Comparison of ENCODE assay signal across 19 cellular contexts in genomic region chr1:67746299-67746698, GRCh38.
DNase-seq lines count a peak whose midpoint lies in the region; ATAC-seq and TF ChIP-seq lines count a peak whose summit lies in the region.
"Had no signal": no experiment of that assay in that cellular context is flagged by ENCODE, and none has a peak within 500 bp of the region (broad histone marks: within the 10 kb centered on the region; RNA-seq: fewer than 3 reads in every experiment).

No MANE protein-coding gene starts in this region.

- TF ChIP-seq CTCF in coronary artery (IDR thresholded peaks at IDR 0.05) (no peak), vagina (IDR thresholded peaks at IDR 0.05) (no peak), foreskin keratinocyte (conservative IDR thresholded peaks at IDR 0.05) (no peak)

- DNase-seq in coronary artery (ENCODE audit: low spot score) (no peak), vagina (ENCODE audit: extremely low spot score in 2 of 2) (no peak), caudate nucleus (lab: John Stamatoyannopoulos, UW) (no peak), NCI-H2196 treated with DMSO at 0.1 percent for 48 hours (lab: John Stamatoyannopoulos, UW; ENCODE audit: unreplicated experiment) (no peak), foreskin keratinocyte (no peak)
- DNase-seq: activated CD4-positive, alpha-beta T cell treated with anti-CD3 and anti-CD28 coated beads for 4 hours; activated T-cell treated with anti-CD3 and anti-CD28 coated beads, Interleukin-2, amount 50 U/mL, for 48 hours; amniotic stem cell; CD4-positive, CD25-positive, alpha-beta regulatory T cell; DND-41; foreskin fibroblast; immature natural killer cell; MM.1S; NCI-H2081 treated with DMSO at 0.1 percent for 48 hours; NCI-H774; pancreas had no signal

- H3K27me3 ChIP-seq in HUES48 (ENCODE audit: control insufficient read depth, insufficient read depth, low read length) = no peaks in the 10 kb centered on the region
- H3K27me3 ChIP-seq in muscle layer of colon (ENCODE audit: control insufficient read depth in 1 of 2, insufficient read depth in 2 of 2, low read length in 2 of 2) = no peaks in the 10 kb centered on the region
- H3K27me3 ChIP-seq in vagina = no peaks in the 10 kb centered on the region
- no peaks in the 10 kb centered on the region for H3K27me3 ChIP-seq in foreskin keratinocyte
- H3K27me3 ChIP-seq: pancreas had no signal

- no peak for ATAC-seq in foreskin keratinocyte
- ATAC-seq: pancreas, Right ventricle myocardium inferior had no signal

- peaks cover 75% of the 10 kb centered on the region for H3K4me1 ChIP-seq in HUES48 (ENCODE audit: control insufficient read depth, insufficient read depth, low read length)
- peaks cover 32% of the 10 kb centered on the region for H3K4me1 ChIP-seq in muscle layer of colon (ENCODE audit: insufficient read depth, low read length)
- H3K4me1 ChIP-seq in vagina = peaks cover 45% of the 10 kb centered on the region
- H3K4me1 ChIP-seq in foreskin keratinocyte = peaks cover 33% of the 10 kb centered on the region

- no peaks in the 10 kb centered on the region for H3K36me3 ChIP-seq in HUES48 (ENCODE audit: control insufficient read depth, insufficient read depth, low read length)
- no peaks in the 10 kb centered on the region for H3K36me3 ChIP-seq in muscle layer of colon (ENCODE audit: insufficient read depth, low read length)
- H3K36me3 ChIP-seq in vagina = no peaks in the 10 kb centered on the region
- H3K36me3 ChIP-seq: pancreas had no signal

- peak overlapping the region; percentile 33 for H3K4me3 ChIP-seq in HUES48 (ENCODE audit: low read depth, low read length)
- no peak overlapping the region for H3K4me3 ChIP-seq in coronary artery
- H3K4me3 ChIP-seq in muscle layer of colon (ENCODE audit: low read depth in 1 of 2, low read length in 2 of 2) = no peak overlapping the region
- H3K4me3 ChIP-seq in vagina = no peak overlapping the region
- H3K4me3 ChIP-seq: pancreas had no signal

- intact Hi-C loops in vagina (cut with DNase I) = no loop called here

- TF ChIP-seq POLR2A in vagina (IDR thresholded peaks at IDR 0.05) = no peak

- H3K27ac ChIP-seq in HUES48 (ENCODE audit: low read depth, low read length) = peak overlapping the region; percentile 66
- H3K27ac ChIP-seq in coronary artery = peak overlapping the region; percentile 93 to 95
- peak overlapping the region; percentile 43 for H3K27ac ChIP-seq in muscle layer of colon (ENCODE audit: low read depth, low read length)
- peak overlapping the region; percentile 50 for H3K27ac ChIP-seq in vagina
- no peak overlapping the region for H3K27ac ChIP-seq in caudate nucleus (ENCODE audit: low read depth, low read length)
- H3K27ac ChIP-seq in foreskin keratinocyte = no peak overlapping the region
- H3K27ac ChIP-seq: pancreas had no signal

- H3K9ac ChIP-seq in HUES48 (ENCODE audit: low read depth, low read length) = no peak overlapping the region
- no peak overlapping the region for H3K9ac ChIP-seq in muscle layer of colon (ENCODE audit: low read length)

- H3K9me3 ChIP-seq in HUES48 (ENCODE audit: control insufficient read depth, insufficient read depth, low read length) (no peaks in the 10 kb centered on the region), muscle layer of colon (ENCODE audit: low read length) (no peaks in the 10 kb centered on the region), vagina (no peaks in the 10 kb centered on the region)
- H3K9me3 ChIP-seq: pancreas had no signal

Comparison
In these comparisons a context has a peak if more than half of its experiments do, and no peak if none do; other contexts are left out.
1. H3K27ac ChIP-seq: peak in HUES48 (single experiment), coronary artery (2 of 2), muscle layer of colon (single experiment) and vagina (single experiment); none in caudate nucleus (single experiment) and foreskin keratinocyte (single experiment).